In the genomic region with DNA sequence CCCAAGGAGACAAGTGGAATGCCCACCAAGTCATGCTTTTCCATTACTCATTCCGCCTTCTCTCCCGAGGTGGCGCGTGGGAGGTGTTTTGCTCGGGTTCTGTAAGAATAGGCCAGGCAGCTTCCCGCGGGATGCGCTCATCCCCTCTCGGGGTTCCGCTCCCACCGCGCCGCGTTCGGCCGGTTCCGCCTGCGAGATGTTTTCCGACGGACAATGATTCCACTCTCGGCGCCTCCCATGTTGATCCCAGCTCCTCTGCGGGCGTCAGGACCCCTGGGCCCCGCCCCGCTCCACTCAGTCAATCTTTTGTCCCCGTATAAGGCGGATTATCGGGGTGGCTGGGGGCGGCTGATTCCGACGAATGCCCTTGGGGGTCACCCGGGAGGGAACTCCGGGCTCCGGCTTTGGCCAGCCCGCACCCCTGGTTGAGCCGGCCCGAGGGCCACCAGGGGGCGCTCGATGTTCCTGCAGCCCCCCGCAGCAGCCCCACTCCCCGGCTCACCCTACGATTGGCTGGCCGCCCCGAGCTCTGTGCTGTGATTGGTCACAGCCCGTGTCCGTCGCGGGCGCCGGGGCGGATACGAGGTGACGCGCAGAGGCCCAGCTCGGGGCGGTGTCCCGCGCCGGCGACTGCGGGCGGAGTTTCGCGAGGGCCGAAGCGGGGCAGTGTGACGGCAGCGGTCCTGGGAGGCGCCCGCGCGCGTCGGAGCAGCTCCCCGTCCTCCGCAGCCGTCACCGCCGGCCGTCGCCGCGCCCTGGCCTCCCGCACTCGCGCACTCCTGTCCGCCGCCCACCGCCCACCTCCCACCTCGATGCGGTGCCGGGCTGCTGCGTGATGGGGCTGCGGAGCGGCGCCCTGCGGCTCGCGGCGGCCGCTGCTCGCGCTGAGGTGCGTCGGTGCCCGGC, we compare ENCODE assay signal across 8 cellular contexts. TPM values are rescaled to one million over a fixed set of nuclear protein-coding genes. Genes with fewer than 3 reads are reported as not detected.
A peak's percentile ranks its signal among the peaks of the same experiment; 100 is the strongest.
DNase-seq lines count a peak whose midpoint lies in the region; ATAC-seq and TF ChIP-seq lines count a peak whose summit lies in the region.

A gene with protein sequence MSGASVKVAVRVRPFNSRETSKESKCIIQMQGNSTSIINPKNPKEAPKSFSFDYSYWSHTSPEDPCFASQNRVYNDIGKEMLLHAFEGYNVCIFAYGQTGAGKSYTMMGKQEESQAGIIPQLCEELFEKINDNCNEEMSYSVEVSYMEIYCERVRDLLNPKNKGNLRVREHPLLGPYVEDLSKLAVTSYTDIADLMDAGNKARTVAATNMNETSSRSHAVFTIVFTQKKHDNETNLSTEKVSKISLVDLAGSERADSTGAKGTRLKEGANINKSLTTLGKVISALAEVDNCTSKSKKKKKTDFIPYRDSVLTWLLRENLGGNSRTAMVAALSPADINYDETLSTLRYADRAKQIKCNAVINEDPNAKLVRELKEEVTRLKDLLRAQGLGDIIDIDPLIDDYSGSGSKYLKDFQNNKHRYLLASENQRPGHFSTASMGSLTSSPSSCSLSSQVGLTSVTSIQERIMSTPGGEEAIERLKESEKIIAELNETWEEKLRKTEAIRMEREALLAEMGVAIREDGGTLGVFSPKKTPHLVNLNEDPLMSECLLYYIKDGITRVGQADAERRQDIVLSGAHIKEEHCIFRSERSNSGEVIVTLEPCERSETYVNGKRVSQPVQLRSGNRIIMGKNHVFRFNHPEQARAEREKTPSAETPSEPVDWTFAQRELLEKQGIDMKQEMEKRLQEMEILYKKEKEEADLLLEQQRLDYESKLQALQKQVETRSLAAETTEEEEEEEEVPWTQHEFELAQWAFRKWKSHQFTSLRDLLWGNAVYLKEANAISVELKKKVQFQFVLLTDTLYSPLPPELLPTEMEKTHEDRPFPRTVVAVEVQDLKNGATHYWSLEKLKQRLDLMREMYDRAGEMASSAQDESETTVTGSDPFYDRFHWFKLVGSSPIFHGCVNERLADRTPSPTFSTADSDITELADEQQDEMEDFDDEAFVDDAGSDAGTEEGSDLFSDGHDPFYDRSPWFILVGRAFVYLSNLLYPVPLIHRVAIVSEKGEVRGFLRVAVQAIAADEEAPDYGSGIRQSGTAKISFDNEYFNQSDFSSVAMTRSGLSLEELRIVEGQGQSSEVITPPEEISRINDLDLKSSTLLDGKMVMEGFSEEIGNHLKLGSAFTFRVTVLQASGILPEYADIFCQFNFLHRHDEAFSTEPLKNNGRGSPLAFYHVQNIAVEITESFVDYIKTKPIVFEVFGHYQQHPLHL (N-terminal part only) (plus strand): TSS at position 666 of the 906 bp plus-strand sequence. CDS start 21,759 bp downstream, outside the sequence.

- H3K27me3 ChIP-seq in HAP-1 (ENCODE audit: low read depth) (no peaks in the 10 kb centered on the region), MG63 (no peaks in the 10 kb centered on the region), foreskin keratinocyte (no peaks in the 10 kb centered on the region), neuron (ENCODE audit: insufficient read depth, low read length) (no peaks in the 10 kb centered on the region), subcutaneous abdominal adipose tissue (ENCODE audit: control insufficient read depth in 5 of 5, insufficient read depth in 4 of 5, low read length in 5 of 5) (no peaks in the 10 kb centered on the region)

- peaks cover 22% of the 10 kb centered on the region for H3K4me1 ChIP-seq in HAP-1
- H3K4me1 ChIP-seq in foreskin keratinocyte = peaks cover 23% of the 10 kb centered on the region
- H3K4me1 ChIP-seq in neuron (ENCODE audit: insufficient read depth, low read length) = peaks cover 24% of the 10 kb centered on the region
- H3K4me1 ChIP-seq in subcutaneous abdominal adipose tissue (ENCODE audit: control insufficient read depth in 5 of 5, insufficient read depth in 5 of 5, low read length in 5 of 5) = peaks cover 6 to 33% (median 30%) of the 10 kb centered on the region in 5 donors

- peak within 1 kb of the TSS; percentile 81 for H2AFZ ChIP-seq in neuron (ENCODE audit: low read depth, low read length)

- peak within 1 kb of the TSS; percentile 91 for H3K4me3 ChIP-seq in HAP-1
- H3K4me3 ChIP-seq in MG63 = peak within 1 kb of the TSS; percentile 80
- H3K4me3 ChIP-seq in neuron (ENCODE audit: low read length) = peak within 1 kb of the TSS; percentile 94
- H3K4me3 ChIP-seq in subcutaneous abdominal adipose tissue (ENCODE audit: low read depth in 1 of 5, low read length in 5 of 5) = peak within 1 kb of the TSS; percentile 78 to 100 (median 96)

- DNase-seq in GF-D8 (lab: John Stamatoyannopoulos, UW) = peak; percentile 80
- peak; percentile 90 to 98 for DNase-seq in HAP-1 (ENCODE audit: low spot score in 2 of 2)
- peak; percentile 98 for DNase-seq in MG63
- DNase-seq in SIG-M5 treated with dmso at 0.1 percent for 504 hours (lab: John Stamatoyannopoulos, UW; ENCODE audit: unreplicated experiment) = peak; percentile 93
- peak; percentile 96 for DNase-seq in activated gamma-delta T cell treated with anti-CD3 and anti-CD28 coated beads, Interleukin-2, amount 50 U/mL, for 16 hours (ENCODE audit: low read depth)
- peak; percentile 82 to 92 for DNase-seq in foreskin keratinocyte

- peak within 1 kb of the TSS; percentile 71 to 100 (median 95) for H3K9ac ChIP-seq in subcutaneous abdominal adipose tissue (ENCODE audit: low read length in 5 of 5)

- peak; percentile 99 for TF ChIP-seq CTCF in foreskin keratinocyte (conservative IDR thresholded peaks at IDR 0.05)

- H3K9me3 ChIP-seq in HAP-1 (no peaks in the 10 kb centered on the region), MG63 (no peaks in the 10 kb centered on the region), neuron (ENCODE audit: low read length) (no peaks in the 10 kb centered on the region), subcutaneous abdominal adipose tissue (ENCODE audit: control insufficient read depth in 5 of 5, low read length in 5 of 5) (no peaks in the 10 kb centered on the region)

- H3K36me3 ChIP-seq in HAP-1 (replicated peaks) (no peaks in the 10 kb centered on the region), MG63 (peaks cover 7% of the 10 kb centered on the region; the same call in 1 of the 2 replicates), neuron (ENCODE audit: insufficient read depth, low read length) (no peaks in the 10 kb centered on the region), subcutaneous abdominal adipose tissue (ENCODE audit: control insufficient read depth in 5 of 5, insufficient read depth in 5 of 5, low read length in 5 of 5) (no peaks in the 10 kb centered on the region)

- ATAC-seq in foreskin keratinocyte = peak; percentile 96

- H3K27ac ChIP-seq in foreskin keratinocyte = peak within 1 kb of the TSS; percentile 87
- peak within 1 kb of the TSS; percentile 98 for H3K27ac ChIP-seq in subcutaneous abdominal adipose tissue (ENCODE audit: low read depth, low read length)

- in situ Hi-C loops in HAP-1 (cut with MboI; ENCODE audit: low sequenced_read_pairs) = no loop called here

RNA-seq across cellular contexts. Expression of the gene that starts here (rescaled TPM):
- total RNA-seq in MG63 (2014; rRNA removed; shearing (Covaris generic); ENCODE audit: low replicate concordance) = 18.1 and 25.7 TPM in 2 replicates
- total RNA-seq in foreskin keratinocyte = 24.9 and 26.2 TPM in 2 replicates
- 4.5 and 4.9 TPM in 2 replicates for polyA plus RNA-seq in foreskin keratinocyte

Comparison
In these comparisons a context has a peak if more than half of its experiments do, and no peak if none do; other contexts are left out.
1. Peak in every context shown above with its lines: DNase-seq, ATAC-seq, H3K4me3 ChIP-seq and H3K27ac ChIP-seq.